ENCODE assay signal across 2 cellular contexts in genomic region chr5:56511442-56511841, GRCh38.
TF ChIP-seq lines count a peak whose summit lies in the region.

No MANE protein-coding gene starts in this region.

TF ChIP-seq in HepG2, 621 proteins besides CTCF, POLR2A, EP300 and RAD21 (continued from another document):
- no peak for TF ChIP-seq MED8 (CRISPR knock-in tag; IDR thresholded peaks at IDR 0.05; ENCODE audit: insufficient replicate concordance)
- no peak for TF ChIP-seq YEATS4 (CRISPR knock-in tag; IDR thresholded peaks at IDR 0.05; ENCODE audit: borderline replicate concordance)
- TF ChIP-seq, protein P1, sequence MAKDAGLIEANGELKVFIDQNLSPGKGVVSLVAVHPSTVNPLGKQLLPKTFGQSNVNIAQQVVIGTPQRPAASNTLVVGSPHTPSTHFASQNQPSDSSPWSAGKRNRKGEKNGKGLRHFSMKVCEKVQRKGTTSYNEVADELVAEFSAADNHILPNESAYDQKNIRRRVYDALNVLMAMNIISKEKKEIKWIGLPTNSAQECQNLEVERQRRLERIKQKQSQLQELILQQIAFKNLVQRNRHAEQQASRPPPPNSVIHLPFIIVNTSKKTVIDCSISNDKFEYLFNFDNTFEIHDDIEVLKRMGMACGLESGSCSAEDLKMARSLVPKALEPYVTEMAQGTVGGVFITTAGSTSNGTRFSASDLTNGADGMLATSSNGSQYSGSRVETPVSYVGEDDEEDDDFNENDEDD (CRISPR knock-in tag; IDR thresholded peaks at IDR 0.05; ENCODE audit: borderline replicate concordance): no peak
- TF ChIP-seq, protein P2, sequence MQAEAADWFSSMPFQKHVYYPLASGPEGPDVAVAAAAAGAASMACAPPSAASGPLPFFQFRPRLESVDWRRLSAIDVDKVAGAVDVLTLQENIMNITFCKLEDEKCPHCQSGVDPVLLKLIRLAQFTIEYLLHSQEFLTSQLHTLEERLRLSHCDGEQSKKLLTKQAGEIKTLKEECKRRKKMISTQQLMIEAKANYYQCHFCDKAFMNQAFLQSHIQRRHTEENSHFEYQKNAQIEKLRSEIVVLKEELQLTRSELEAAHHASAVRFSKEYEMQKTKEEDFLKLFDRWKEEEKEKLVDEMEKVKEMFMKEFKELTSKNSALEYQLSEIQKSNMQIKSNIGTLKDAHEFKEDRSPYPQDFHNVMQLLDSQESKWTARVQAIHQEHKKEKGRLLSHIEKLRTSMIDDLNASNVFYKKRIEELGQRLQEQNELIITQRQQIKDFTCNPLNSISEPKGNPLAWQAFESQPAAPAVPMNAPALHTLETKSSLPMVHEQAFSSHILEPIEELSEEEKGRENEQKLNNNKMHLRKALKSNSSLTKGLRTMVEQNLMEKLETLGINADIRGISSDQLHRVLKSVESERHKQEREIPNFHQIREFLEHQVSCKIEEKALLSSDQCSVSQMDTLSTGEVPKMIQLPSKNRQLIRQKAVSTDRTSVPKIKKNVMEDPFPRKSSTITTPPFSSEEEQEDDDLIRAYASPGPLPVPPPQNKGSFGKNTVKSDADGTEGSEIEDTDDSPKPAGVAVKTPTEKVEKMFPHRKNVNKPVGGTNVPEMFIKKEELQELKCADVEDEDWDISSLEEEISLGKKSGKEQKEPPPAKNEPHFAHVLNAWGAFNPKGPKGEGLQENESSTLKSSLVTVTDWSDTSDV (CRISPR knock-in tag; IDR thresholded peaks at IDR 0.05): no peak
- 0 out of 2 replicates have a peak, but pooled peaks have one; percentile 23 for TF ChIP-seq NFYC (CRISPR knock-in tag; IDR thresholded peaks at IDR 0.05)
- no peak for TF ChIP-seq ZNF264 (CRISPR knock-in tag; IDR thresholded peaks at IDR 0.05)
- TF ChIP-seq ZNF383 (CRISPR knock-in tag; IDR thresholded peaks at IDR 0.05; ENCODE audit: borderline replicate concordance): no peak
- TF ChIP-seq, protein P3, sequence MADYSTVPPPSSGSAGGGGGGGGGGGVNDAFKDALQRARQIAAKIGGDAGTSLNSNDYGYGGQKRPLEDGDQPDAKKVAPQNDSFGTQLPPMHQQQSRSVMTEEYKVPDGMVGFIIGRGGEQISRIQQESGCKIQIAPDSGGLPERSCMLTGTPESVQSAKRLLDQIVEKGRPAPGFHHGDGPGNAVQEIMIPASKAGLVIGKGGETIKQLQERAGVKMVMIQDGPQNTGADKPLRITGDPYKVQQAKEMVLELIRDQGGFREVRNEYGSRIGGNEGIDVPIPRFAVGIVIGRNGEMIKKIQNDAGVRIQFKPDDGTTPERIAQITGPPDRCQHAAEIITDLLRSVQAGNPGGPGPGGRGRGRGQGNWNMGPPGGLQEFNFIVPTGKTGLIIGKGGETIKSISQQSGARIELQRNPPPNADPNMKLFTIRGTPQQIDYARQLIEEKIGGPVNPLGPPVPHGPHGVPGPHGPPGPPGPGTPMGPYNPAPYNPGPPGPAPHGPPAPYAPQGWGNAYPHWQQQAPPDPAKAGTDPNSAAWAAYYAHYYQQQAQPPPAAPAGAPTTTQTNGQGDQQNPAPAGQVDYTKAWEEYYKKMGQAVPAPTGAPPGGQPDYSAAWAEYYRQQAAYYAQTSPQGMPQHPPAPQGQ (CRISPR knock-in tag; IDR thresholded peaks at IDR 0.05; ENCODE audit: borderline replicate concordance): no peak
- TF ChIP-seq FOXJ3 (CRISPR knock-in tag; IDR thresholded peaks at IDR 0.05; ENCODE audit: borderline replicate concordance): no peak
- no peak for TF ChIP-seq RBM39 (IDR thresholded peaks at IDR 0.05; ENCODE audit: low read depth, low read length, poor library complexity, severe bottlenecking)
- TF ChIP-seq SP4 (CRISPR knock-in tag; IDR thresholded peaks at IDR 0.05): no peak

TF ChIP-seq in K562, 482 proteins besides CTCF, POLR2A, EP300 and RAD21:
- TF ChIP-seq, protein P4, sequence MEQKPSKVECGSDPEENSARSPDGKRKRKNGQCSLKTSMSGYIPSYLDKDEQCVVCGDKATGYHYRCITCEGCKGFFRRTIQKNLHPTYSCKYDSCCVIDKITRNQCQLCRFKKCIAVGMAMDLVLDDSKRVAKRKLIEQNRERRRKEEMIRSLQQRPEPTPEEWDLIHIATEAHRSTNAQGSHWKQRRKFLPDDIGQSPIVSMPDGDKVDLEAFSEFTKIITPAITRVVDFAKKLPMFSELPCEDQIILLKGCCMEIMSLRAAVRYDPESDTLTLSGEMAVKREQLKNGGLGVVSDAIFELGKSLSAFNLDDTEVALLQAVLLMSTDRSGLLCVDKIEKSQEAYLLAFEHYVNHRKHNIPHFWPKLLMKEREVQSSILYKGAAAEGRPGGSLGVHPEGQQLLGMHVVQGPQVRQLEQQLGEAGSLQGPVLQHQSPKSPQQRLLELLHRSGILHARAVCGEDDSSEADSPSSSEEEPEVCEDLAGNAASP (IDR thresholded peaks at IDR 0.05): no peak
- TF ChIP-seq RAD51 (IDR thresholded peaks at IDR 0.05; ENCODE audit: borderline replicate concordance, low read depth): peak; percentile 64
- TF ChIP-seq TFE3 (CRISPR knock-in tag; IDR thresholded peaks at IDR 0.05): peak; percentile 24
- no peak for TF ChIP-seq TCF15 (CRISPR knock-in tag; IDR thresholded peaks at IDR 0.05)
- TF ChIP-seq KDM5B (IDR thresholded peaks at IDR 0.05; ENCODE audit: insufficient replicate concordance, low read depth, low read length): no peak
- TF ChIP-seq POLR3A (IDR thresholded peaks at IDR 0.05; ENCODE audit: borderline replicate concordance, extremely low read depth, insufficient read depth, insufficient read length): no peak
- peak; percentile 67 for TF ChIP-seq USF1 (CRISPR knock-in tag; IDR thresholded peaks at IDR 0.05)
- TF ChIP-seq NR1H2 (CRISPR knock-in tag; IDR thresholded peaks at IDR 0.05): no peak
- no peak for TF ChIP-seq ARNT (IDR thresholded peaks at IDR 0.05)
- TF ChIP-seq, protein P5, sequence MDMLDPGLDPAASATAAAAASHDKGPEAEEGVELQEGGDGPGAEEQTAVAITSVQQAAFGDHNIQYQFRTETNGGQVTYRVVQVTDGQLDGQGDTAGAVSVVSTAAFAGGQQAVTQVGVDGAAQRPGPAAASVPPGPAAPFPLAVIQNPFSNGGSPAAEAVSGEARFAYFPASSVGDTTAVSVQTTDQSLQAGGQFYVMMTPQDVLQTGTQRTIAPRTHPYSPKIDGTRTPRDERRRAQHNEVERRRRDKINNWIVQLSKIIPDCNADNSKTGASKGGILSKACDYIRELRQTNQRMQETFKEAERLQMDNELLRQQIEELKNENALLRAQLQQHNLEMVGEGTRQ (CRISPR knock-in tag; IDR thresholded peaks at IDR 0.05): peak; percentile 65
- TF ChIP-seq ZNF263 (CRISPR knock-in tag; IDR thresholded peaks at IDR 0.05; ENCODE audit: borderline replicate concordance): no peak
- TF ChIP-seq NFRKB (IDR thresholded peaks at IDR 0.05; ENCODE audit: low read depth): no peak
- no peak for TF ChIP-seq LARP7 (IDR thresholded peaks at IDR 0.05)
- TF ChIP-seq BRD9 (IDR thresholded peaks at IDR 0.05; ENCODE audit: low read depth, partially characterized antibody): no peak
- no peak for TF ChIP-seq HMG20A (CRISPR knock-in tag; conservative IDR thresholded peaks at IDR 0.05)
- no peak for TF ChIP-seq PHB2 (IDR thresholded peaks at IDR 0.05; ENCODE audit: low read depth)
TF ChIP-seq in K562: peak in this region for 4.
